8 cellular contexts compared by ENCODE assay signal in the genomic region with DNA sequence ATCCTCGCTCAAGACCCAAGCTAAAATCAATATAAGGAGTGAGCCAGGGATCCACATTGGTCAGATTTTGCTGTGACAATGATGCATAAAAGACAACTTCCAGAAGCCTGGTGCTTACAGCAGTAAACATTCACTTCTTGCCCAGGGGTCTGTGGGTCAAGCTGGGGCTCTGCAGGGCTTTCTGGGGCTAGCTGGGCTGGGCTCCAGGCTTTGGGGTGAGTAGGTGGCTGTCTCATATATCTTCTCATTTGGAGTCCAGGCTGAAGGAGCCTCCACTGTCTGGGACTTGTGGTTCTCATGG. TPM values are rescaled to one million over a fixed set of nuclear protein-coding genes. Genes with fewer than 3 reads are reported as not detected.
DNase-seq lines count a peak whose midpoint lies in the region; ATAC-seq and TF ChIP-seq lines count a peak whose summit lies in the region.

No MANE protein-coding gene starts in this region.

- H4K20me1 ChIP-seq in OCI-LY3 (ENCODE audit: insufficient read depth, low read length), result no peaks in the 10 kb centered on the region

- WGBS in neuronal stem cell (ENCODE audit: extremely low coverage in 2 of 2, insufficient read length in 2 of 2, insufficient replicate concordance in 1 of 2), 2 donors, result no CpG with 5 or more reads among the region's 1 CpG

- no peak for TF ChIP-seq CTCF in CD14-positive monocyte (IDR thresholded peaks at IDR 0.05)
- no peak for TF ChIP-seq CTCF in OCI-LY3 (IDR thresholded peaks at IDR 0.05; ENCODE audit: low read depth, low read length)

- no peaks in the 10 kb centered on the region for H3K9me3 ChIP-seq in OCI-LY3 (ENCODE audit: insufficient read depth, low read length)
- peaks cover 0 to 20% of the 10 kb centered on the region in 2 donors for H3K9me3 ChIP-seq in neuronal stem cell (replicated peaks in 1 of 2; ENCODE audit: control insufficient read depth in 2 of 2, insufficient read depth in 1 of 2, low read depth in 1 of 2, low read length in 2 of 2)

- DNase-seq in CD14-positive monocyte (ENCODE audit: low spot score) (no peak), neuronal stem cell (ENCODE audit: low spot score) (no peak), COLO668 (lab: John Stamatoyannopoulos, UW; ENCODE audit: unreplicated experiment) (no peak)
- no peak for DNase-seq in NK-92 treated with Interleukin-12 subunit alpha and Interleukin-12 subunit beta, amount 100 ng/mL, for 24 hours (lab: John Stamatoyannopoulos, UW)

- H2BK12ac ChIP-seq in neuronal stem cell (ENCODE audit: low read length), result no peak overlapping the region

- H3K9me3 Mint-ChIP-seq in CD14-positive monocyte, result peaks cover 0 to 7% (median 0%) of the 10 kb centered on the region in 7 donors
- H3K9me3 Mint-ChIP-seq in dendritic cell treated with granulocyte-macrophage colony-stimulating factor and Interleukin-4, amounts not matched to agents 40 ng/mL and 50 ng/mL, for 4 days, result no peaks in the 10 kb centered on the region

- H3K18ac ChIP-seq in neuronal stem cell (ENCODE audit: low read length), result no peak overlapping the region

- no peak overlapping the region for H2BK5ac ChIP-seq in neuronal stem cell (ENCODE audit: low read length)

- H3K27me3 ChIP-seq in OCI-LY3 (ENCODE audit: low read depth, low read length) (no peaks in the 10 kb centered on the region), neuronal stem cell (ENCODE audit: control insufficient read depth in 3 of 3, insufficient read depth in 3 of 3, low read depth in 1 of 3, low read length in 3 of 3) (no peaks in the 10 kb centered on the region)

- peaks cover 60% of the 10 kb centered on the region for H3K4me1 Mint-ChIP-seq in CD14-positive monocyte
- peaks cover 58% of the 10 kb centered on the region for H3K4me1 Mint-ChIP-seq in dendritic cell treated with granulocyte-macrophage colony-stimulating factor and Interleukin-4, amounts not matched to agents 40 ng/mL and 50 ng/mL, for 4 days (ENCODE audit: low read depth)

- no peak overlapping the region for H3K23ac ChIP-seq in neuronal stem cell (ENCODE audit: low read depth, low read length, poor library complexity)

- ATAC-seq in HG02759 (IDR thresholded peaks at IDR 0.05; ENCODE audit: unreplicated experiment) (no peak), HG03135 (IDR thresholded peaks at IDR 0.05; ENCODE audit: unreplicated experiment) (no peak)

- H3K27me3 Mint-ChIP-seq in CD14-positive monocyte (ENCODE audit: low read depth in 3 of 3), result peaks cover 0 to 2% (median 0%) of the 10 kb centered on the region in 3 donors
- H3K27me3 Mint-ChIP-seq in dendritic cell treated with granulocyte-macrophage colony-stimulating factor and Interleukin-4, amounts not matched to agents 40 ng/mL and 50 ng/mL, for 4 days, result no peaks in the 10 kb centered on the region

- no peaks in the 10 kb centered on the region for H3K79me2 ChIP-seq in OCI-LY3 (ENCODE audit: low read length)

- H3K27ac ChIP-seq in OCI-LY3 (ENCODE audit: low read length) (peak overlapping the region; percentile 49), neuronal stem cell (replicated peaks; ENCODE audit: low read length) (no peak overlapping the region)

- H3K79me1 ChIP-seq in neuronal stem cell (ENCODE audit: low read depth, low read length), result no peaks in the 10 kb centered on the region

- H3K27ac Mint-ChIP-seq in CD14-positive monocyte, result peak overlapping the region; percentile 97 to 99 (median 99)
- H3K27ac Mint-ChIP-seq in dendritic cell treated with granulocyte-macrophage colony-stimulating factor and Interleukin-4, amounts not matched to agents 40 ng/mL and 50 ng/mL, for 4 days, result peak overlapping the region; percentile 82

- H3K4me2 ChIP-seq in OCI-LY3 (ENCODE audit: low read length) (peak overlapping the region; percentile 48), neuronal stem cell (ENCODE audit: insufficient read depth, low read length, poor library complexity, severe bottlenecking) (no peak overlapping the region)

- H3K14ac ChIP-seq in neuronal stem cell (ENCODE audit: low read length), result no peak overlapping the region

- peaks cover 2 to 3% of the 10 kb centered on the region in 2 donors for H3K36me3 Mint-ChIP-seq in CD14-positive monocyte
- H3K36me3 Mint-ChIP-seq in dendritic cell treated with granulocyte-macrophage colony-stimulating factor and Interleukin-4, amounts not matched to agents 40 ng/mL and 50 ng/mL, for 4 days (ENCODE audit: low read depth), result no peaks in the 10 kb centered on the region

- H3K9ac ChIP-seq in OCI-LY3 (ENCODE audit: low read length) (peak overlapping the region; percentile 43; the same call in 1 of the 2 replicates), neuronal stem cell (ENCODE audit: low read depth, low read length, poor library complexity) (no peak overlapping the region)

- intact Hi-C loops in CD14-positive monocyte (cut with micrococcal nuclease), result loop anchor here (10.0 kb wide), 1 partner anchor 508 kb away; no protein-coding TSS in a partner anchor
- intact Hi-C loops in dendritic cell treated with granulocyte-macrophage colony-stimulating factor and Interleukin-4, amounts not matched to agents 40 ng/mL and 50 ng/mL, for 4 days (cut with micrococcal nuclease), result loop anchor here (1.0 kb wide), 1 partner anchor 11 kb away; no protein-coding TSS in a partner anchor

- peaks cover 34% of the 10 kb centered on the region for H3K4me1 ChIP-seq in OCI-LY3 (ENCODE audit: low read length)
- no peaks in the 10 kb centered on the region for H3K4me1 ChIP-seq in neuronal stem cell (ENCODE audit: control insufficient read depth in 2 of 2, insufficient read depth in 1 of 2, low read depth in 1 of 2, low read length in 2 of 2)

- peak overlapping the region; percentile 40; the same call in 1 of the 2 replicates for H3K4me3 ChIP-seq in OCI-LY3 (ENCODE audit: low read length)
- no peak overlapping the region for H3K4me3 ChIP-seq in neuronal stem cell (ENCODE audit: low read length in 2 of 2)

- H3K4me3 Mint-ChIP-seq in CD14-positive monocyte, result peak overlapping the region; percentile 59 to 67
- H3K4me3 Mint-ChIP-seq in dendritic cell treated with granulocyte-macrophage colony-stimulating factor and Interleukin-4, amounts not matched to agents 40 ng/mL and 50 ng/mL, for 4 days, result no peak overlapping the region

- H2BK120ac ChIP-seq in neuronal stem cell (ENCODE audit: low read depth, low read length), result no peak overlapping the region

- H2AFZ ChIP-seq in OCI-LY3 (ENCODE audit: low read depth, low read length) (peak overlapping the region; percentile 91), neuronal stem cell (ENCODE audit: low read length) (peak overlapping the region; percentile 43)

- no peak overlapping the region for H2BK15ac ChIP-seq in neuronal stem cell (ENCODE audit: low read length)

- no peak overlapping the region for H2AK5ac ChIP-seq in neuronal stem cell (ENCODE audit: low read depth, low read length)

- H4K8ac ChIP-seq in neuronal stem cell (ENCODE audit: low read depth, low read length), result no peak overlapping the region

- H4K91ac ChIP-seq in neuronal stem cell (ENCODE audit: low read depth, low read length, poor library complexity), result no peak overlapping the region

- H3K4ac ChIP-seq in neuronal stem cell (ENCODE audit: low read length), result no peak overlapping the region

- H3K36me3 ChIP-seq in OCI-LY3 (replicated peaks; ENCODE audit: low read depth, low read length) (peaks cover 3% of the 10 kb centered on the region), neuronal stem cell (replicated peaks in 1 of 2; ENCODE audit: control insufficient read depth in 2 of 2, insufficient read depth in 2 of 2, low read length in 2 of 2) (no peaks in the 10 kb centered on the region)

RNA-seq across cellular contexts. Expression of a gene that starts 25.8 kb away (rescaled TPM):
- polyA plus RNA-seq in CD14-positive monocyte, result 10 to 100 TPM in 1 of 2 donors, 1 to 10 TPM in 1; 6.9 to 11.5 TPM
- polyA plus RNA-seq in neuronal stem cell (2013, experiment 1 of 2), result 91.4 TPM
- 94.9 TPM for polyA plus RNA-seq in neuronal stem cell (2013, experiment 2 of 2)
